ENCODE assay signal across 29 cellular contexts in genomic region chr13:28843594-28843993, GRCh38. TPM values are rescaled to one million over a fixed set of nuclear protein-coding genes. Genes with fewer than 3 reads are reported as not detected.
"Had no signal": no experiment of that assay in that cellular context is flagged by ENCODE, and none has a peak within 500 bp of the region (broad histone marks: within the 10 kb centered on the region; RNA-seq: fewer than 3 reads in every experiment).

No MANE protein-coding gene starts in this region.

- ATAC-seq: left colon; lower lobe of right lung; naive thymus-derived CD8-positive, alpha-beta T cell; psoas muscle; sciatic nerve; stimulated activated effector memory CD8-positive, alpha-beta T cell treated with anti-CD3 and anti-CD28 coated beads, Interleukin-12 subunit alpha, Interleukin-12 subunit beta, amount 100 ng/mL, for 72 hours; upper lobe of right lung had no signal

- H3K4me3 Mint-ChIP-seq: naive thymus-derived CD8-positive, alpha-beta T cell; nephron; neural crest cell; stimulated activated effector memory CD8-positive, alpha-beta T cell treated with anti-CD3 and anti-CD28 coated beads, Interleukin-12 subunit alpha, Interleukin-12 subunit beta, amount 100 ng/mL, for 72 hours; stimulated activated naive CD8-positive, alpha-beta T cell treated with anti-CD3 and anti-CD28 coated beads, Interleukin-15, Interleukin-2, amounts not matched to agents 100 ng/mL and 50 ng/mL, for 24 hours had no signal

- H3K36me3 Mint-ChIP-seq: naive thymus-derived CD8-positive, alpha-beta T cell; stimulated activated effector memory CD8-positive, alpha-beta T cell treated with anti-CD3 and anti-CD28 coated beads, Interleukin-12 subunit alpha, Interleukin-12 subunit beta, amount 100 ng/mL, for 72 hours had no signal

- H3K9me3 Mint-ChIP-seq: naive thymus-derived CD8-positive, alpha-beta T cell; nephron; neural crest cell; stimulated activated effector memory CD8-positive, alpha-beta T cell treated with anti-CD3 and anti-CD28 coated beads, Interleukin-12 subunit alpha, Interleukin-12 subunit beta, amount 100 ng/mL, for 72 hours; stimulated activated naive CD8-positive, alpha-beta T cell treated with anti-CD3 and anti-CD28 coated beads, Interleukin-15, Interleukin-2, amounts not matched to agents 100 ng/mL and 50 ng/mL, for 24 hours had no signal

- H3K27me3 ChIP-seq: heart right ventricle, suprapubic skin, tibial artery, upper lobe of right lung had no signal

- H3K27ac ChIP-seq: heart right ventricle, hepatocyte, left ventricle myocardium inferior, lower lobe of right lung, parathyroid adenoma, psoas muscle, skin epidermis, suprapubic skin, thoracic aorta, tibial artery, upper lobe of right lung had no signal

- DNase-seq: heart right ventricle; kidney glomerular epithelial cell; left colon; left ventricle myocardium inferior; lower lobe of right lung; mammary epithelial cell; mesenchymal stem cell; naive thymus-derived CD8-positive, alpha-beta T cell; nucleus accumbens; psoas muscle; stimulated activated CD4-positive, alpha-beta T cell treated with anti-CD3 and anti-CD28 coated beads, Interleukin-12 subunit alpha, Interleukin-12 subunit beta, amount 100 ng/mL, for 4 hours; stimulated activated CD4-positive, alpha-beta T cell treated with anti-CD3 and anti-CD28 coated beads, Interleukin-15, amount 100 ng/mL, for 24 hours; stimulated activated CD4-positive, alpha-beta T cell treated with anti-CD3 and anti-CD28 coated beads, Interleukin-2, amount 100 ng/mL, for 24 hours; stimulated activated CD4-positive, alpha-beta T cell treated with anti-CD3 and anti-CD28 coated beads, Interleukin-4, amount 100 ng/mL, for 1 hour; stimulated activated naive CD4-positive, alpha-beta T cell; tibial artery; trophoblast cell; upper lobe of right lung had no signal

- H3K4me1 Mint-ChIP-seq: naive thymus-derived CD8-positive, alpha-beta T cell; nephron; stimulated activated effector memory CD8-positive, alpha-beta T cell treated with anti-CD3 and anti-CD28 coated beads, Interleukin-12 subunit alpha, Interleukin-12 subunit beta, amount 100 ng/mL, for 72 hours had no signal

- H3K9me3 ChIP-seq: heart right ventricle, left ventricle myocardium inferior, lower lobe of right lung, psoas muscle, suprapubic skin, thoracic aorta, tibial artery, upper lobe of right lung had no signal

- H3K27ac Mint-ChIP-seq: naive thymus-derived CD8-positive, alpha-beta T cell; nephron; stimulated activated effector memory CD8-positive, alpha-beta T cell treated with anti-CD3 and anti-CD28 coated beads, Interleukin-12 subunit alpha, Interleukin-12 subunit beta, amount 100 ng/mL, for 72 hours; stimulated activated naive CD8-positive, alpha-beta T cell treated with anti-CD3 and anti-CD28 coated beads, Interleukin-15, Interleukin-2, amounts not matched to agents 100 ng/mL and 50 ng/mL, for 24 hours had no signal

RNA-seq across cellular contexts. Expression of gene MTUS2, which starts 23.5 kb away (rescaled TPM):
- total RNA-seq: naive thymus-derived CD8-positive, alpha-beta T cell; sciatic nerve; subcutaneous adipose tissue had no signal
